24 cellular contexts compared by ENCODE assay signal in the genomic region with DNA sequence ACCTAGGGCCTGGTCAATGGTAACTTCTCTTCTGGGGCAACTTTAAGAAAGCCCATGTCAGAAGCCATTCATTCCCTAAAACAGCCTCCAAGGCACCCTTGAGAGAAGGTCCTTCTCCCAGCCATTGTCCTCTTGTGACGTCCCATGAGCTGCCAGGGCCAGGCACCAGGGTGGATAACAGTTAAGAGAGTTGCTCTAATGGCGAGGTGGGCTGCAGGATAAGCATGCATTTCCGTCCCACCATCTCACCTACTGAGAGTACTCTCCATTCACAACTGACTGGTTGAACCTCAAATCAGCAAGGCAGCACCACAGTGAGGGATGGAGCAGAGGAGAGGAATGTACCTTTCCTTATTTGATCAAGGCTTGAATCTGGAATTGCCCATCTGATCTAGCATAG. TPM values are rescaled to one million over a fixed set of nuclear protein-coding genes. Genes with fewer than 3 reads are reported as not detected.
"Had no signal": no experiment of that assay in that cellular context is flagged by ENCODE, and none has a peak within 500 bp of the region (broad histone marks: within the 10 kb centered on the region; RNA-seq: fewer than 3 reads in every experiment).

No MANE protein-coding gene starts in this region.

- FAIRE-seq: astrocyte, bronchial epithelial cell, endothelial cell of umbilical vein had no signal

- H3K4me3 ChIP-seq: esophagus muscularis mucosa, gastroesophageal sphincter, heart left ventricle, left ventricle myocardium inferior, neural progenitor cell, prostate gland, right atrium auricular region, transverse colon had no signal

- H3K27ac Mint-ChIP-seq: activated naive CD4-positive, alpha-beta T cell treated with anti-CD3 and anti-CD28 coated beads, Interleukin-2, amount 50 U/mL, for 24 hours; activated T-cell treated with anti-CD3 and anti-CD28 coated beads, Interleukin-2, amount 50 U/mL, for 72 hours; dendritic cell treated with granulocyte-macrophage colony-stimulating factor and Interleukin-4, amounts not matched to agents 40 ng/mL and 50 ng/mL, for 4 days; neural progenitor cell; stimulated activated naive CD8-positive, alpha-beta T cell treated with anti-CD3 and anti-CD28 coated beads, Interleukin-15, Interleukin-2, amounts not matched to agents 100 ng/mL and 50 ng/mL, for 24 hours had no signal

- H3K27ac ChIP-seq: esophagus muscularis mucosa, gastroesophageal sphincter, heart left ventricle, left ventricle myocardium inferior, neural progenitor cell, prostate gland, right atrium auricular region had no signal

- H2AFZ ChIP-seq: neural progenitor cell had no signal

- H3K36me3 Mint-ChIP-seq: neural progenitor cell had no signal

- H3K27me3 Mint-ChIP-seq: activated naive CD4-positive, alpha-beta T cell treated with anti-CD3 and anti-CD28 coated beads, Interleukin-2, amount 50 U/mL, for 24 hours; dendritic cell treated with granulocyte-macrophage colony-stimulating factor and Interleukin-4, amounts not matched to agents 40 ng/mL and 50 ng/mL, for 4 days; stimulated activated naive CD8-positive, alpha-beta T cell treated with anti-CD3 and anti-CD28 coated beads, Interleukin-15, Interleukin-2, amounts not matched to agents 100 ng/mL and 50 ng/mL, for 24 hours had no signal

- H3K9me3 ChIP-seq: esophagus muscularis mucosa, gastroesophageal sphincter, heart left ventricle, left ventricle myocardium inferior, prostate gland, right atrium auricular region, transverse colon had no signal

- ATAC-seq: activated CD4-positive, CD25-positive, alpha-beta regulatory T cell treated with anti-CD3 and anti-CD28 coated beads, Interleukin-2, amount 50 U/mL, for 24 hours; activated T-cell treated with anti-CD3 and anti-CD28 coated beads, Interleukin-2, amount 50 U/mL, for 72 hours; gastroesophageal sphincter; heart left ventricle had no signal

- DNase-seq: activated effector memory CD4-positive, alpha-beta T cell treated with anti-CD3 and anti-CD28 coated beads, Interleukin-2, amount 50 U/mL, for 16 hours; activated T-cell treated with anti-CD3 and anti-CD28 coated beads, Interleukin-2, amount 50 U/mL, for 72 hours; effector memory CD4-positive, alpha-beta T cell; heart left ventricle; left ventricle myocardium inferior; mammary epithelial cell; stimulated activated CD4-positive, alpha-beta T cell treated with anti-CD3 and anti-CD28 coated beads, Interleukin-2, amount 100 ng/mL, for 24 hours; T-helper 1 cell; transverse colon had no signal

- H3K4me2 ChIP-seq: neural progenitor cell had no signal

- H3K9ac ChIP-seq: neural progenitor cell had no signal

- H3K9me3 Mint-ChIP-seq: activated naive CD4-positive, alpha-beta T cell treated with anti-CD3 and anti-CD28 coated beads, Interleukin-2, amount 50 U/mL, for 24 hours; activated T-cell treated with anti-CD3 and anti-CD28 coated beads, Interleukin-2, amount 50 U/mL, for 72 hours; dendritic cell treated with granulocyte-macrophage colony-stimulating factor and Interleukin-4, amounts not matched to agents 40 ng/mL and 50 ng/mL, for 4 days; neural progenitor cell; stimulated activated naive CD8-positive, alpha-beta T cell treated with anti-CD3 and anti-CD28 coated beads, Interleukin-15, Interleukin-2, amounts not matched to agents 100 ng/mL and 50 ng/mL, for 24 hours had no signal

- H3K4me1 ChIP-seq: heart left ventricle, left ventricle myocardium inferior, neural progenitor cell, prostate gland, right atrium auricular region had no signal

- H3K36me3 ChIP-seq: esophagus muscularis mucosa, gastroesophageal sphincter, heart left ventricle, left ventricle myocardium inferior, neural progenitor cell, prostate gland, right atrium auricular region, transverse colon had no signal

- H3K4me1 Mint-ChIP-seq: neural progenitor cell had no signal

- H3K27me3 ChIP-seq: esophagus muscularis mucosa, gastroesophageal sphincter, heart left ventricle, neural progenitor cell, right atrium auricular region, transverse colon had no signal

- H3K4me3 Mint-ChIP-seq: activated naive CD4-positive, alpha-beta T cell treated with anti-CD3 and anti-CD28 coated beads, Interleukin-2, amount 50 U/mL, for 24 hours; activated T-cell treated with anti-CD3 and anti-CD28 coated beads, Interleukin-2, amount 50 U/mL, for 72 hours; dendritic cell treated with granulocyte-macrophage colony-stimulating factor and Interleukin-4, amounts not matched to agents 40 ng/mL and 50 ng/mL, for 4 days; neural progenitor cell; stimulated activated naive CD8-positive, alpha-beta T cell treated with anti-CD3 and anti-CD28 coated beads, Interleukin-15, Interleukin-2, amounts not matched to agents 100 ng/mL and 50 ng/mL, for 24 hours had no signal

RNA-seq across cellular contexts. Expression of a gene that starts 14.6 kb away (rescaled TPM):
- total RNA-seq: astrocyte, bronchial epithelial cell, endothelial cell of umbilical vein, kidney epithelial cell, osteocyte, skeletal muscle tissue had no signal
- polyA plus RNA-seq: endothelial cell of umbilical vein had no signal
